22 cellular contexts compared by ENCODE assay signal in genomic region chr13:37475151-37475550, GRCh38.
"Had no signal": no experiment of that assay in that cellular context is flagged by ENCODE, and none has a peak within 500 bp of the region (broad histone marks: within the 10 kb centered on the region; RNA-seq: fewer than 3 reads in every experiment).

No MANE protein-coding gene starts in this region.

- H3K9me3 ChIP-seq: psoas muscle, sigmoid colon, tibial nerve had no signal

- H3K79me2 ChIP-seq: parathyroid adenoma had no signal

- H3K9ac ChIP-seq: parathyroid adenoma had no signal

- H3K4me1 ChIP-seq: heart left ventricle, parathyroid adenoma, psoas muscle, tibial nerve had no signal

- H3K27me3 ChIP-seq: heart left ventricle, sigmoid colon, tibial nerve had no signal

- DNase-seq: activated CD4-positive, alpha-beta T cell treated with anti-CD3 and anti-CD28 coated beads for 1 hour; activated CD4-positive, alpha-beta T cell treated with anti-CD3 and anti-CD28 coated beads, Interleukin-2, amount 10 ng/mL, durations not matched to agents 7 days and 5 days; activated CD8-positive, alpha-beta T cell treated with anti-CD3 and anti-CD28 coated beads for 36 hours; activated naive CD4-positive, alpha-beta T cell; activated T-cell treated with anti-CD3 and anti-CD28 coated beads, Interleukin-2, amount 50 U/mL, for 4 hours; cortex of kidney; effector memory CD8-positive, alpha-beta T cell; erythroblast; foreskin fibroblast; heart left ventricle; hypothalamus; left ventricle myocardium superior; naive B cell; psoas muscle; sigmoid colon; small intestine; stimulated activated CD4-positive, alpha-beta T cell treated with anti-CD3 and anti-CD28 coated beads, Interleukin-1b, Interleukin-23, amount 100 ng/mL, for 48 hours; stimulated activated naive CD4-positive, alpha-beta T cell; T-helper 2 cell had no signal

- H3K4me3 ChIP-seq: heart left ventricle, psoas muscle, sigmoid colon, tibial nerve had no signal

- ATAC-seq: activated CD8-positive, alpha-beta T cell treated with anti-CD3 and anti-CD28 coated beads for 36 hours; activated naive CD4-positive, alpha-beta T cell treated with anti-CD3 and anti-CD28 coated beads, Interleukin-2, amount 50 U/mL, for 72 hours; activated T-cell treated with anti-CD3 and anti-CD28 coated beads, Interleukin-2, amount 50 U/mL, for 4 hours; effector memory CD8-positive, alpha-beta T cell; heart left ventricle; left ventricle myocardium superior; psoas muscle had no signal

- H3K27ac ChIP-seq: heart left ventricle, parathyroid adenoma, psoas muscle, tibial nerve had no signal

- H2AFZ ChIP-seq: parathyroid adenoma had no signal

- H3K36me3 ChIP-seq: heart left ventricle, sigmoid colon, tibial nerve had no signal
